ENCODE assay signal across 17 cellular contexts in the genomic region with DNA sequence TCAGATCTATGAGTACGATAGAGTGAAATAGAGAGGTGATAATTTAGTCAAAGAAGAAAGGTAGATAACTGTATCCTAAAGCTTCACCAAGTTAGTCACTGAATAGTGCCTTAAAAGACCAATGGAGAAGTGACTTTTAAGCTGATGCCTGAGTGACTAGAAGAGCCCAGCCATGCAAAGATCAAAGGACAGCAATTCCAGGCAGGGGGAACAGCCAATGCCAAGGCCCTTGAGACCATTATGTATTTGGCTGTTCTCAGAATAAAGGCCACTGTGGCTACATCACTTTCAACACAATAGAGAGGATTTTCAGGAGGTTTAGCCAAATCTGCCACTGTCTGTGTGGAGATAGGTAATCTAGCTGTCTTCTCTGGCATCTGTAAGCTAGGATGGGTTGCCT. TPM values are rescaled to one million over a fixed set of nuclear protein-coding genes. Genes with fewer than 3 reads are reported as not detected.
DNase-seq lines count a peak whose midpoint lies in the region; ATAC-seq, FAIRE-seq and TF ChIP-seq lines count a peak whose summit lies in the region.
"Had no signal": no experiment of that assay in that cellular context is flagged by ENCODE, and none has a peak within 500 bp of the region (broad histone marks: within the 10 kb centered on the region; RNA-seq: fewer than 3 reads in every experiment).

No MANE protein-coding gene starts in this region.

- peak; percentile 59 to 67 for DNase-seq in HAP-1 (ENCODE audit: low spot score in 2 of 2)
- DNase-seq in RKO (ENCODE audit: low spot score), result peak; percentile 45
- DNase-seq in keratinocyte (ENCODE audit: low read depth, low spot score), result no peak
- no peak for DNase-seq in stimulated activated naive B cell treated with anti-CD40 and anti-IgM and Interleukin-4, amounts not matched to agents 10 μg/mL and 1 μg/mL and 100 μg/mL, for 72 hours
- DNase-seq in SK-N-DZ (ENCODE audit: low spot score), result no peak
- no peak for DNase-seq in activated CD8-positive, alpha-beta memory T cell treated with anti-CD3 and anti-CD28 coated beads for 24 hours
- no peak for DNase-seq in activated naive CD8-positive, alpha-beta T cell treated with anti-CD3 and anti-CD28 coated beads for 36 hours
- DNase-seq: BE2C; CD4-positive, alpha-beta memory T cell; HCEC 1CT; MV-4-11; NCI-H1436 treated with DMSO at 0.1 percent for 48 hours; NCI-H2081; NCI-H524 treated with DMSO at 0.1 percent for 48 hours; NK-92 treated with Interleukin-12 subunit alpha and Interleukin-12 subunit beta, amount 100 ng/mL, for 24 hours; SHP77 had no signal

- no peak overlapping the region for H3K9ac ChIP-seq in keratinocyte (ENCODE audit: control insufficient read depth, extremely low read depth, insufficient read depth, low read length)

- no peak overlapping the region for H2AFZ ChIP-seq in keratinocyte (ENCODE audit: control insufficient read depth, low read length)

- no peak overlapping the region for H3K4me2 ChIP-seq in keratinocyte (ENCODE audit: control insufficient read depth, extremely low read depth, insufficient read depth, low read depth, low read length)

- in situ Hi-C loops in HAP-1 (cut with MboI; ENCODE audit: low sequenced_read_pairs), result no loop called here

- H4K20me1 ChIP-seq in keratinocyte (ENCODE audit: control insufficient read depth, extremely low read depth, insufficient read depth, low read length), result no peaks in the 10 kb centered on the region

- H3K4me3 ChIP-seq in HAP-1 (no peak overlapping the region), keratinocyte (ENCODE audit: control insufficient read depth in 2 of 3, extremely low read depth in 1 of 3, insufficient read depth in 2 of 3, low read depth in 1 of 3, low read length in 3 of 3) (no peak overlapping the region)

- dilution Hi-C loops in keratinocyte (cut with MboI; ENCODE audit: extremely low pct_ligation_motif_present, low sequenced_read_pairs), result no loop called here

- no peak for ATAC-seq in stimulated activated naive B cell treated with anti-CD40 and anti-IgM and Interleukin-4, amounts not matched to agents 10 μg/mL and 1 μg/mL and 100 μg/mL, for 72 hours (replicated peaks)

- H3K9me1 ChIP-seq in keratinocyte (ENCODE audit: control insufficient read depth, extremely low read depth, insufficient read depth, low read length), result no peaks in the 10 kb centered on the region

- peaks cover 0 to 3% of the 10 kb centered on the region in 2 donors for H3K9me3 Mint-ChIP-seq in stimulated activated naive B cell treated with anti-CD40 and anti-IgM and Interleukin-4, amounts not matched to agents 10 μg/mL and 1 μg/mL and 100 μg/mL, for 72 hours
- no peaks in the 10 kb centered on the region for H3K9me3 Mint-ChIP-seq in activated naive CD8-positive, alpha-beta T cell treated with anti-CD3 and anti-CD28 coated beads for 36 hours
- H3K9me3 Mint-ChIP-seq: CD4-positive, alpha-beta memory T cell had no signal

- H3K36me3 Mint-ChIP-seq in stimulated activated naive B cell treated with anti-CD40 and anti-IgM and Interleukin-4, amounts not matched to agents 10 μg/mL and 1 μg/mL and 100 μg/mL, for 72 hours, result peaks cover 26 to 38% of the 10 kb centered on the region in 2 donors
- H3K36me3 Mint-ChIP-seq in activated naive CD8-positive, alpha-beta T cell treated with anti-CD3 and anti-CD28 coated beads for 36 hours, result no peaks in the 10 kb centered on the region
- H3K36me3 Mint-ChIP-seq: CD4-positive, alpha-beta memory T cell had no signal

- H3K36me3 ChIP-seq in HAP-1 (replicated peaks) (peaks cover 27% of the 10 kb centered on the region), keratinocyte (ENCODE audit: control insufficient read depth in 2 of 2, extremely low read depth in 1 of 2, insufficient read depth in 2 of 2, low read length in 2 of 2) (peaks cover 0 to 2% of the 10 kb centered on the region in 2 experiments)
- H3K36me3 ChIP-seq: BE2C had no signal

- FAIRE-seq in keratinocyte (lab: Jason Lieb, UNC), result peak; percentile 9
- FAIRE-seq: HTR-8/SVneo had no signal

- peaks cover 63% of the 10 kb centered on the region for H3K79me2 ChIP-seq in keratinocyte (ENCODE audit: control insufficient read depth, insufficient read depth, low read length)

- H3K4me1 ChIP-seq in HAP-1, result peaks cover 91% of the 10 kb centered on the region
- peaks cover 13% of the 10 kb centered on the region for H3K4me1 ChIP-seq in keratinocyte (ENCODE audit: control insufficient read depth, extremely low read depth, insufficient read depth, low read length)

- no peaks in the 10 kb centered on the region for H3K27me3 Mint-ChIP-seq in stimulated activated naive B cell treated with anti-CD40 and anti-IgM and Interleukin-4, amounts not matched to agents 10 μg/mL and 1 μg/mL and 100 μg/mL, for 72 hours
- H3K27me3 Mint-ChIP-seq in activated naive CD8-positive, alpha-beta T cell treated with anti-CD3 and anti-CD28 coated beads for 36 hours, result no peaks in the 10 kb centered on the region
- H3K27me3 Mint-ChIP-seq: CD4-positive, alpha-beta memory T cell had no signal

- H3K27me3 ChIP-seq in HAP-1 (ENCODE audit: low read depth), result no peaks in the 10 kb centered on the region
- no peaks in the 10 kb centered on the region for H3K27me3 ChIP-seq in keratinocyte (ENCODE audit: control insufficient read depth, extremely low read depth, insufficient read depth, low read length)
- H3K27me3 ChIP-seq: BE2C had no signal

- no peak overlapping the region for H3K4me3 Mint-ChIP-seq in stimulated activated naive B cell treated with anti-CD40 and anti-IgM and Interleukin-4, amounts not matched to agents 10 μg/mL and 1 μg/mL and 100 μg/mL, for 72 hours
- no peak overlapping the region for H3K4me3 Mint-ChIP-seq in activated naive CD8-positive, alpha-beta T cell treated with anti-CD3 and anti-CD28 coated beads for 36 hours
- H3K4me3 Mint-ChIP-seq: CD4-positive, alpha-beta memory T cell had no signal

- peaks cover 31 to 52% of the 10 kb centered on the region in 2 donors for H3K4me1 Mint-ChIP-seq in stimulated activated naive B cell treated with anti-CD40 and anti-IgM and Interleukin-4, amounts not matched to agents 10 μg/mL and 1 μg/mL and 100 μg/mL, for 72 hours
- H3K4me1 Mint-ChIP-seq in activated naive CD8-positive, alpha-beta T cell treated with anti-CD3 and anti-CD28 coated beads for 36 hours, result peaks cover 4% of the 10 kb centered on the region
- H3K4me1 Mint-ChIP-seq: CD4-positive, alpha-beta memory T cell had no signal

- TF ChIP-seq CTCF in keratinocyte (optimal IDR thresholded peaks at IDR 0.05 in 1 of 3, IDR thresholded peaks at IDR 0.05 in 1 of 3, conservative IDR thresholded peaks at IDR 0.05 in 1 of 3; ENCODE audit: extremely low read depth in 1 of 3, insufficient read depth in 2 of 3, low read length in 3 of 3), result no peak

- peak overlapping the region; percentile 76 for H3K27ac Mint-ChIP-seq in stimulated activated naive B cell treated with anti-CD40 and anti-IgM and Interleukin-4, amounts not matched to agents 10 μg/mL and 1 μg/mL and 100 μg/mL, for 72 hours
- H3K27ac Mint-ChIP-seq in activated naive CD8-positive, alpha-beta T cell treated with anti-CD3 and anti-CD28 coated beads for 36 hours, result no peak overlapping the region
- H3K27ac Mint-ChIP-seq: CD4-positive, alpha-beta memory T cell had no signal

- H3K9me3 ChIP-seq in HAP-1 (no peaks in the 10 kb centered on the region), keratinocyte (ENCODE audit: control insufficient read depth, low read depth, low read length) (no peaks in the 10 kb centered on the region)
- H3K9me3 ChIP-seq: BE2C had no signal

- H3K27ac ChIP-seq in keratinocyte (ENCODE audit: control insufficient read depth, insufficient read depth, low read length), result no peak overlapping the region

RNA-seq across cellular contexts. Expression of gene HDAC9, which starts 17.8 kb away (rescaled TPM):
- polyA plus RNA-seq in keratinocyte, result 24.6 to 31.2 TPM (median 28.8 TPM) in 3 replicates
- polyA plus RNA-seq in keratinocyte (2011; ENCODE audit: low read depth), result 64.0 TPM
- polyA plus RNA-seq in keratinocyte (2011; cell fraction: cytosol; rRNA removed), result 20.4 and 33.1 TPM in 2 replicates
- polyA plus RNA-seq in keratinocyte (2011; cell fraction: nucleus; rRNA removed), result 34.0 and 40.7 TPM in 2 replicates
- 21.0 and 26.7 TPM in 2 replicates for polyA plus RNA-seq in keratinocyte (2012; ENCODE audit: low replicate concordance)
- polyA minus RNA-seq in keratinocyte, result 41.8 to 115 TPM (median 100 TPM) in 3 replicates
- 37.8 TPM for polyA minus RNA-seq in keratinocyte (2011; cell fraction: cytosol; rRNA and poly(A)+ RNA removed)
- polyA minus RNA-seq in keratinocyte (2011; cell fraction: nucleus; rRNA and poly(A)+ RNA removed), result 111 and 204 TPM in 2 replicates
- polyA plus RNA-seq in SK-N-DZ (2014; cell fraction: cytosol; rRNA removed), result 27.2 and 29.5 TPM in 2 replicates
- 15.2 and 15.6 TPM in 2 replicates for polyA plus RNA-seq in SK-N-DZ (2014; cell fraction: nucleus; rRNA removed)
- under 1 TPM; 0.14 to 0.72 TPM for total RNA-seq in activated naive CD8-positive, alpha-beta T cell treated with anti-CD3 and anti-CD28 coated beads for 36 hours

Comparison
In these comparisons a context has a peak if more than half of its experiments do, and no peak if none do; other contexts are left out.
1. DNase-seq: peak in HAP-1 (2 of 2) and RKO (single experiment); none in keratinocyte (single experiment), stimulated activated naive B cell treated with anti-CD40 and anti-IgM and Interleukin-4, amounts not matched to agents 10 μg/mL and 1 μg/mL and 100 μg/mL, for 72 hours (single experiment), SK-N-DZ (single experiment), activated CD8-positive, alpha-beta memory T cell treated with anti-CD3 and anti-CD28 coated beads for 24 hours (single experiment) and activated naive CD8-positive, alpha-beta T cell treated with anti-CD3 and anti-CD28 coated beads for 36 hours (single experiment).